ENCODE assay signal across 1 cellular context in genomic region chr10:92691591-92692084, GRCh38.
TF ChIP-seq lines count a peak whose summit lies in the region.

No MANE protein-coding gene starts in this region.

TF ChIP-seq in HepG2, 621 proteins besides CTCF, POLR2A, EP300 and RAD21 (continued from another document):
- peak; percentile 63; the same call in 1 of the 2 replicates for TF ChIP-seq KAT7 (CRISPR knock-in tag; IDR thresholded peaks at IDR 0.05; ENCODE audit: borderline replicate concordance)
- TF ChIP-seq ZNF780A (CRISPR knock-in tag; IDR thresholded peaks at IDR 0.05), result no peak
- no peak for TF ChIP-seq SRSF9 (IDR thresholded peaks at IDR 0.05; ENCODE audit: borderline replicate concordance, insufficient read depth, low read depth, low read length, poor library complexity, severe bottlenecking)
- no peak for TF ChIP-seq RFX5 (IDR thresholded peaks at IDR 0.05; ENCODE audit: low read depth, low read length)
- no peak for TF ChIP-seq ZNF414 (CRISPR knock-in tag; IDR thresholded peaks at IDR 0.05)
- TF ChIP-seq XBP1 (CRISPR knock-in tag; IDR thresholded peaks at IDR 0.05), result no peak
- TF ChIP-seq ZNF558 (CRISPR knock-in tag; IDR thresholded peaks at IDR 0.05; ENCODE audit: borderline replicate concordance), result 0 out of 2 replicates have a peak, but pooled peaks have one; percentile 63
- no peak for TF ChIP-seq ZNF713 (CRISPR knock-in tag; IDR thresholded peaks at IDR 0.05)
- TF ChIP-seq, protein P1, sequence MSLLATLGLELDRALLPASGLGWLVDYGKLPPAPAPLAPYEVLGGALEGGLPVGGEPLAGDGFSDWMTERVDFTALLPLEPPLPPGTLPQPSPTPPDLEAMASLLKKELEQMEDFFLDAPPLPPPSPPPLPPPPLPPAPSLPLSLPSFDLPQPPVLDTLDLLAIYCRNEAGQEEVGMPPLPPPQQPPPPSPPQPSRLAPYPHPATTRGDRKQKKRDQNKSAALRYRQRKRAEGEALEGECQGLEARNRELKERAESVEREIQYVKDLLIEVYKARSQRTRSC (CRISPR knock-in tag; IDR thresholded peaks at IDR 0.05; ENCODE audit: low read depth), result no peak
- peak; percentile 61 for TF ChIP-seq RBM22 (optimal IDR thresholded peaks at IDR 0.05; ENCODE audit: low read length)
- no peak for TF ChIP-seq ZFP91 (CRISPR knock-in tag; IDR thresholded peaks at IDR 0.05; ENCODE audit: borderline replicate concordance)
- TF ChIP-seq SP1 (IDR thresholded peaks at IDR 0.05), result no peak
- no peak for TF ChIP-seq SP1 (CRISPR knock-in tag; IDR thresholded peaks at IDR 0.05)
- no peak for TF ChIP-seq ZNF746 (CRISPR knock-in tag; IDR thresholded peaks at IDR 0.05)
- TF ChIP-seq, protein P2, sequence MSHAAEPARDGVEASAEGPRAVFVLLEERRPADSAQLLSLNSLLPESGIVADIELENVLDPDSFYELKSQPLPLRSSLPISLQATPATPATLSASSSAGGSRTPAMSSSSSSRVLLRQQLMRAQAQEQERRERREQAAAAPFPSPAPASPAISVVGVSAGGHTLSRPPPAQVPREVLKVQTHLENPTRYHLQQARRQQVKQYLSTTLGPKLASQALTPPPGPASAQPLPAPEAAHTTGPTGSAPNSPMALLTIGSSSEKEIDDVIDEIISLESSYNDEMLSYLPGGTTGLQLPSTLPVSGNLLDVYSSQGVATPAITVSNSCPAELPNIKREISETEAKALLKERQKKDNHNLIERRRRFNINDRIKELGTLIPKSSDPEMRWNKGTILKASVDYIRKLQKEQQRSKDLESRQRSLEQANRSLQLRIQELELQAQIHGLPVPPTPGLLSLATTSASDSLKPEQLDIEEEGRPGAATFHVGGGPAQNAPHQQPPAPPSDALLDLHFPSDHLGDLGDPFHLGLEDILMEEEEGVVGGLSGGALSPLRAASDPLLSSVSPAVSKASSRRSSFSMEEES (CRISPR knock-in tag; IDR thresholded peaks at IDR 0.05), result 0 out of 2 replicates have a peak, but pooled peaks have one; percentile 7
- TF ChIP-seq RAD51 (IDR thresholded peaks at IDR 0.05; ENCODE audit: borderline replicate concordance), result no peak
- peak; percentile 16; the same call in 1 of the 2 replicates for TF ChIP-seq TAF1 (CRISPR knock-in tag; IDR thresholded peaks at IDR 0.05)
- TF ChIP-seq E2F1 (CRISPR knock-in tag; IDR thresholded peaks at IDR 0.05), result no peak
- no peak for TF ChIP-seq BRCA1 (CRISPR knock-in tag; IDR thresholded peaks at IDR 0.05)
- TF ChIP-seq ZNF136 (CRISPR knock-in tag; IDR thresholded peaks at IDR 0.05; ENCODE audit: low read depth), result no peak
- no peak for TF ChIP-seq ZBTB40 (IDR thresholded peaks at IDR 0.05)
- no peak; the same call in 1 of the 2 replicates for TF ChIP-seq ZBTB40 (CRISPR knock-in tag; IDR thresholded peaks at IDR 0.05)
- TF ChIP-seq WIZ (CRISPR knock-in tag; IDR thresholded peaks at IDR 0.05), result 0 out of 2 replicates have a peak, but pooled peaks have one; percentile 24
- no peak for TF ChIP-seq ZNF660 (CRISPR knock-in tag; IDR thresholded peaks at IDR 0.05; ENCODE audit: borderline replicate concordance, low read depth)
- no peak for TF ChIP-seq ZNF773 (CRISPR knock-in tag; IDR thresholded peaks at IDR 0.05; ENCODE audit: borderline replicate concordance)
- 0 out of 2 replicates have a peak, but pooled peaks have one; percentile 20 for TF ChIP-seq BRD4 (CRISPR knock-in tag; IDR thresholded peaks at IDR 0.05)
- TF ChIP-seq SALL1 (CRISPR knock-in tag; IDR thresholded peaks at IDR 0.05), result peak; percentile 34; the same call in 1 of the 2 replicates
- no peak for TF ChIP-seq ZFP37 (CRISPR knock-in tag; IDR thresholded peaks at IDR 0.05; ENCODE audit: borderline replicate concordance)
- TF ChIP-seq TEAD2 (CRISPR knock-in tag; IDR thresholded peaks at IDR 0.05), result no peak
- peak; percentile 45 for TF ChIP-seq HNRNPLL (IDR thresholded peaks at IDR 0.05; ENCODE audit: low read depth, low read length, poor library complexity, severe bottlenecking)
- no peak for TF ChIP-seq ZNF83 (CRISPR knock-in tag; IDR thresholded peaks at IDR 0.05; ENCODE audit: borderline replicate concordance)
- TF ChIP-seq RBM39 (IDR thresholded peaks at IDR 0.05; ENCODE audit: low read depth, low read length, poor library complexity, severe bottlenecking), result no peak
- TF ChIP-seq NCOA5 (CRISPR knock-in tag; IDR thresholded peaks at IDR 0.05), result no peak
- TF ChIP-seq UBTF (CRISPR knock-in tag; IDR thresholded peaks at IDR 0.05), result peak; percentile 53
- no peak for TF ChIP-seq CSRNP2 (CRISPR knock-in tag; conservative IDR thresholded peaks at IDR 0.05; ENCODE audit: low read depth)
- no peak for TF ChIP-seq KDM4B (CRISPR knock-in tag; IDR thresholded peaks at IDR 0.05)
- no peak for TF ChIP-seq ZNF232 (CRISPR knock-in tag; IDR thresholded peaks at IDR 0.05; ENCODE audit: borderline replicate concordance)
- TF ChIP-seq PHB2 (IDR thresholded peaks at IDR 0.05; ENCODE audit: partially characterized antibody), result no peak
- no peak for TF ChIP-seq ZNF841 (CRISPR knock-in tag; IDR thresholded peaks at IDR 0.05; ENCODE audit: borderline replicate concordance)
- TF ChIP-seq PTBP1 (IDR thresholded peaks at IDR 0.05; ENCODE audit: low read depth, low read length, poor library complexity, severe bottlenecking), result no peak
- TF ChIP-seq JUND (CRISPR knock-in tag; IDR thresholded peaks at IDR 0.05), result no peak
- peak; percentile 7; the same call in 1 of the 2 replicates for TF ChIP-seq MED1 (CRISPR knock-in tag; IDR thresholded peaks at IDR 0.05)
- no peak for TF ChIP-seq ZNF207 (IDR thresholded peaks at IDR 0.05; ENCODE audit: borderline replicate concordance)
